1 cellular context compared by ENCODE assay signal in the genomic region with DNA sequence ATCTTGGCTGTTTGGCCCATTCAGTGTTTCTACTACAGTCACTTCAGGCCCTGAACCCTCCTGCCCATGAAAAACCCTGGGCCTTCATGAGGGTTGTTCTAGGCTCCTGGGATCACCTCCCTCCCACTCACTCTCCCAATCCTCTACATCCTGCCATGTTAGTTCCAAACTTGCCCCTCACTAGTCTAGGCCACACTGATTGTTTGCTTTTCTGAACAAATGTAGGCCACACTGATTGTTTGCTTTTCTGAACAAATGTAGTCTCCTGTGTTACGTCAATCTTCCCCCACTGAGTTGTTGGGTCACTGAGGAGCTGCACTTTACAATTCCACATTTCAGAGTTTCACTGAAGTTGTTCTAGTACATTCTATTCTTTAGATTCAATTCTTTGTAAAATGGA.
TF ChIP-seq lines count a peak whose summit lies in the region.

No MANE protein-coding gene starts in this region.

TF ChIP-seq in HepG2, 621 proteins besides CTCF, POLR2A, EP300 and RAD21 (continued from another document):
- TF ChIP-seq, protein P1, sequence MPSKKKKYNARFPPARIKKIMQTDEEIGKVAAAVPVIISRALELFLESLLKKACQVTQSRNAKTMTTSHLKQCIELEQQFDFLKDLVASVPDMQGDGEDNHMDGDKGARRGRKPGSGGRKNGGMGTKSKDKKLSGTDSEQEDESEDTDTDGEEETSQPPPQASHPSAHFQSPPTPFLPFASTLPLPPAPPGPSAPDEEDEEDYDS (CRISPR knock-in tag; IDR thresholded peaks at IDR 0.05) = peak; percentile 28; the same call in 1 of the 2 replicates
- TF ChIP-seq TARDBP (CRISPR knock-in tag; IDR thresholded peaks at IDR 0.05) = no peak
- TF ChIP-seq BCL6 (CRISPR knock-in tag; IDR thresholded peaks at IDR 0.05) = peak; percentile 40; the same call in 1 of the 2 replicates
- TF ChIP-seq PRPF4 (IDR thresholded peaks at IDR 0.05; ENCODE audit: low read depth, low read length, poor library complexity, severe bottlenecking) = no peak
- TF ChIP-seq NFE2 (CRISPR knock-in tag; IDR thresholded peaks at IDR 0.05) = no peak
- TF ChIP-seq RBM22 (optimal IDR thresholded peaks at IDR 0.05; ENCODE audit: low read length) = peak; percentile 42
- TF ChIP-seq KDM3A (CRISPR knock-in tag; IDR thresholded peaks at IDR 0.05; ENCODE audit: low read depth) = no peak
- no peak for TF ChIP-seq ZSCAN22 (CRISPR knock-in tag; IDR thresholded peaks at IDR 0.05)
- no peak for TF ChIP-seq ZNF788 (CRISPR knock-in tag; IDR thresholded peaks at IDR 0.05; ENCODE audit: borderline replicate concordance)
- TF ChIP-seq ZFP82 (CRISPR knock-in tag; IDR thresholded peaks at IDR 0.05; ENCODE audit: borderline replicate concordance) = no peak
- peak; percentile 41; the same call in 1 of the 2 replicates for TF ChIP-seq POLR2G (IDR thresholded peaks at IDR 0.05; ENCODE audit: low read depth, low read length)
- no peak for TF ChIP-seq U2AF1 (optimal IDR thresholded peaks at IDR 0.05; ENCODE audit: low read depth, low read length)
- peak; percentile 76; the same call in 1 of the 2 replicates for TF ChIP-seq HMG20A (CRISPR knock-in tag; IDR thresholded peaks at IDR 0.05; ENCODE audit: borderline replicate concordance)
- TF ChIP-seq, protein P2, sequence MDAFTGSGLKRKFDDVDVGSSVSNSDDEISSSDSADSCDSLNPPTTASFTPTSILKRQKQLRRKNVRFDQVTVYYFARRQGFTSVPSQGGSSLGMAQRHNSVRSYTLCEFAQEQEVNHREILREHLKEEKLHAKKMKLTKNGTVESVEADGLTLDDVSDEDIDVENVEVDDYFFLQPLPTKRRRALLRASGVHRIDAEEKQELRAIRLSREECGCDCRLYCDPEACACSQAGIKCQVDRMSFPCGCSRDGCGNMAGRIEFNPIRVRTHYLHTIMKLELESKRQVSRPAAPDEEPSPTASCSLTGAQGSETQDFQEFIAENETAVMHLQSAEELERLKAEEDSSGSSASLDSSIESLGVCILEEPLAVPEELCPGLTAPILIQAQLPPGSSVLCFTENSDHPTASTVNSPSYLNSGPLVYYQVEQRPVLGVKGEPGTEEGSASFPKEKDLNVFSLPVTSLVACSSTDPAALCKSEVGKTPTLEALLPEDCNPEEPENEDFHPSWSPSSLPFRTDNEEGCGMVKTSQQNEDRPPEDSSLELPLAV (CRISPR knock-in tag; conservative IDR thresholded peaks at IDR 0.05; ENCODE audit: low read depth) = no peak
- no peak for TF ChIP-seq CCAR2 (optimal IDR thresholded peaks at IDR 0.05; ENCODE audit: low read depth, low read length)
- no peak for TF ChIP-seq ZNF124 (CRISPR knock-in tag; IDR thresholded peaks at IDR 0.05)
- 0 out of 2 replicates have a peak, but pooled peaks have one; percentile 67 for TF ChIP-seq ZSCAN29 (CRISPR knock-in tag; conservative IDR thresholded peaks at IDR 0.05)
- TF ChIP-seq, protein P3, sequence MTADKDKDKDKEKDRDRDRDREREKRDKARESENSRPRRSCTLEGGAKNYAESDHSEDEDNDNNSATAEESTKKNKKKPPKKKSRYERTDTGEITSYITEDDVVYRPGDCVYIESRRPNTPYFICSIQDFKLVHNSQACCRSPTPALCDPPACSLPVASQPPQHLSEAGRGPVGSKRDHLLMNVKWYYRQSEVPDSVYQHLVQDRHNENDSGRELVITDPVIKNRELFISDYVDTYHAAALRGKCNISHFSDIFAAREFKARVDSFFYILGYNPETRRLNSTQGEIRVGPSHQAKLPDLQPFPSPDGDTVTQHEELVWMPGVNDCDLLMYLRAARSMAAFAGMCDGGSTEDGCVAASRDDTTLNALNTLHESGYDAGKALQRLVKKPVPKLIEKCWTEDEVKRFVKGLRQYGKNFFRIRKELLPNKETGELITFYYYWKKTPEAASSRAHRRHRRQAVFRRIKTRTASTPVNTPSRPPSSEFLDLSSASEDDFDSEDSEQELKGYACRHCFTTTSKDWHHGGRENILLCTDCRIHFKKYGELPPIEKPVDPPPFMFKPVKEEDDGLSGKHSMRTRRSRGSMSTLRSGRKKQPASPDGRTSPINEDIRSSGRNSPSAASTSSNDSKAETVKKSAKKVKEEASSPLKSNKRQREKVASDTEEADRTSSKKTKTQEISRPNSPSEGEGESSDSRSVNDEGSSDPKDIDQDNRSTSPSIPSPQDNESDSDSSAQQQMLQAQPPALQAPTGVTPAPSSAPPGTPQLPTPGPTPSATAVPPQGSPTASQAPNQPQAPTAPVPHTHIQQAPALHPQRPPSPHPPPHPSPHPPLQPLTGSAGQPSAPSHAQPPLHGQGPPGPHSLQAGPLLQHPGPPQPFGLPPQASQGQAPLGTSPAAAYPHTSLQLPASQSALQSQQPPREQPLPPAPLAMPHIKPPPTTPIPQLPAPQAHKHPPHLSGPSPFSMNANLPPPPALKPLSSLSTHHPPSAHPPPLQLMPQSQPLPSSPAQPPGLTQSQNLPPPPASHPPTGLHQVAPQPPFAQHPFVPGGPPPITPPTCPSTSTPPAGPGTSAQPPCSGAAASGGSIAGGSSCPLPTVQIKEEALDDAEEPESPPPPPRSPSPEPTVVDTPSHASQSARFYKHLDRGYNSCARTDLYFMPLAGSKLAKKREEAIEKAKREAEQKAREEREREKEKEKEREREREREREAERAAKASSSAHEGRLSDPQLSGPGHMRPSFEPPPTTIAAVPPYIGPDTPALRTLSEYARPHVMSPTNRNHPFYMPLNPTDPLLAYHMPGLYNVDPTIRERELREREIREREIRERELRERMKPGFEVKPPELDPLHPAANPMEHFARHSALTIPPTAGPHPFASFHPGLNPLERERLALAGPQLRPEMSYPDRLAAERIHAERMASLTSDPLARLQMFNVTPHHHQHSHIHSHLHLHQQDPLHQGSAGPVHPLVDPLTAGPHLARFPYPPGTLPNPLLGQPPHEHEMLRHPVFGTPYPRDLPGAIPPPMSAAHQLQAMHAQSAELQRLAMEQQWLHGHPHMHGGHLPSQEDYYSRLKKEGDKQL (CRISPR knock-in tag; IDR thresholded peaks at IDR 0.05; ENCODE audit: low read depth) = no peak
- TF ChIP-seq SALL2 (CRISPR knock-in tag; IDR thresholded peaks at IDR 0.05) = no peak
- no peak for TF ChIP-seq ASH2L (IDR thresholded peaks at IDR 0.05; ENCODE audit: insufficient read length, low read depth, low read length)
- TF ChIP-seq POGZ (CRISPR knock-in tag; IDR thresholded peaks at IDR 0.05) = peak; percentile 86
- no peak for TF ChIP-seq HNRNPUL1 (IDR thresholded peaks at IDR 0.05; ENCODE audit: low read depth, low read length)
- TF ChIP-seq, protein P4, sequence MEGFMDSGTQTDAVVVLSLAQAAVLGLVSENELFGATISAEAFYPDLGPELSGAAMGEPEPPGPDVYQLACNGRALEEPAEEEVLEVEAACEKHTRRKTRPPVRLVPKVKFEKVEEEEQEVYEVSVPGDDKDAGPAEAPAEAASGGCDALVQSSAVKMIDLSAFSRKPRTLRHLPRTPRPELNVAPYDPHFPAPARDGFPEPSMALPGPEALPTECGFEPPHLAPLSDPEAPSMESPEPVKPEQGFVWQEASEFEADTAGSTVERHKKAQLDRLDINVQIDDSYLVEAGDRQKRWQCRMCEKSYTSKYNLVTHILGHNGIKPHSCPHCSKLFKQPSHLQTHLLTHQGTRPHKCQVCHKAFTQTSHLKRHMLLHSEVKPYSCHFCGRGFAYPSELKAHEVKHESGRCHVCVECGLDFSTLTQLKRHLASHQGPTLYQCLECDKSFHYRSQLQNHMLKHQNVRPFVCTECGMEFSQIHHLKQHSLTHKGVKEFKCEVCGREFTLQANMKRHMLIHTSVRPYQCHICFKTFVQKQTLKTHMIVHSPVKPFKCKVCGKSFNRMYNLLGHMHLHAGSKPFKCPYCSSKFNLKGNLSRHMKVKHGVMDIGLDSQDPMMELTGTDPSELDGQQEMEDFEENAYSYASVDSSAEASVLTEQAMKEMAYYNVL (CRISPR knock-in tag; IDR thresholded peaks at IDR 0.05; ENCODE audit: borderline replicate concordance) = peak; percentile 85; the same call in 1 of the 2 replicates
- no peak for TF ChIP-seq SMARCC2 (IDR thresholded peaks at IDR 0.05)
- no peak for TF ChIP-seq NR3C1 (CRISPR knock-in tag; IDR thresholded peaks at IDR 0.05)
- TF ChIP-seq SMC3 (IDR thresholded peaks at IDR 0.05; ENCODE audit: low read length) = no peak
- TF ChIP-seq, protein P5, sequence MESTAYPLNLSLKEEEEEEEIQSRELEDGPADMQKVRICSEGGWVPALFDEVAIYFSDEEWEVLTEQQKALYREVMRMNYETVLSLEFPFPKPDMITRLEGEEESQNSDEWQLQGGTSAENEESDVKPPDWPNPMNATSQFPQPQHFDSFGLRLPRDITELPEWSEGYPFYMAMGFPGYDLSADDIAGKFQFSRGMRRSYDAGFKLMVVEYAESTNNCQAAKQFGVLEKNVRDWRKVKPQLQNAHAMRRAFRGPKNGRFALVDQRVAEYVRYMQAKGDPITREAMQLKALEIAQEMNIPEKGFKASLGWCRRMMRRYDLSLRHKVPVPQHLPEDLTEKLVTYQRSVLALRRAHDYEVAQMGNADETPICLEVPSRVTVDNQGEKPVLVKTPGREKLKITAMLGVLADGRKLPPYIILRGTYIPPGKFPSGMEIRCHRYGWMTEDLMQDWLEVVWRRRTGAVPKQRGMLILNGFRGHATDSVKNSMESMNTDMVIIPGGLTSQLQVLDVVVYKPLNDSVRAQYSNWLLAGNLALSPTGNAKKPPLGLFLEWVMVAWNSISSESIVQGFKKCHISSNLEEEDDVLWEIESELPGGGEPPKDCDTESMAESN (CRISPR knock-in tag; conservative IDR thresholded peaks at IDR 0.05) = no peak
- TF ChIP-seq THAP11 (CRISPR knock-in tag; IDR thresholded peaks at IDR 0.05) = 0 out of 2 replicates have a peak, but pooled peaks have one; percentile 32
- no peak for TF ChIP-seq ZNF652 (CRISPR knock-in tag; IDR thresholded peaks at IDR 0.05; ENCODE audit: borderline replicate concordance, low read depth)
- TF ChIP-seq KAT8 (CRISPR knock-in tag; IDR thresholded peaks at IDR 0.05) = peak; percentile 57; the same call in 1 of the 2 replicates
- peak; percentile 64; the same call in 1 of the 2 replicates for TF ChIP-seq HDAC2 (CRISPR knock-in tag; IDR thresholded peaks at IDR 0.05)
- TF ChIP-seq PHF21A (CRISPR knock-in tag; IDR thresholded peaks at IDR 0.05) = 0 out of 2 replicates have a peak, but pooled peaks have one; percentile 38
- no peak for TF ChIP-seq CREB1 (IDR thresholded peaks at IDR 0.05)
- TF ChIP-seq CREB1 (CRISPR knock-in tag; IDR thresholded peaks at IDR 0.05) = peak; percentile 54
- TF ChIP-seq ZNF792 (CRISPR knock-in tag; IDR thresholded peaks at IDR 0.05) = 0 out of 2 replicates have a peak, but pooled peaks have one; percentile 58
- TF ChIP-seq KLF13 (CRISPR knock-in tag; IDR thresholded peaks at IDR 0.05) = no peak
- no peak for TF ChIP-seq ZNF3 (CRISPR knock-in tag; IDR thresholded peaks at IDR 0.05)
- TF ChIP-seq ZNF24 (IDR thresholded peaks at IDR 0.05) = peak; percentile 94
- TF ChIP-seq LCORL (IDR thresholded peaks at IDR 0.05) = no peak
- 0 out of 2 replicates have a peak, but pooled peaks have one; percentile 16 for TF ChIP-seq LCORL (CRISPR knock-in tag; IDR thresholded peaks at IDR 0.05)
- TF ChIP-seq ZNF317 (CRISPR knock-in tag; IDR thresholded peaks at IDR 0.05) = 0 out of 2 replicates have a peak, but pooled peaks have one; percentile 43
- peak; percentile 73; the same call in 1 of the 2 replicates for TF ChIP-seq ZSCAN9 (CRISPR knock-in tag; IDR thresholded peaks at IDR 0.05; ENCODE audit: borderline replicate concordance)
- TF ChIP-seq, protein P6, sequence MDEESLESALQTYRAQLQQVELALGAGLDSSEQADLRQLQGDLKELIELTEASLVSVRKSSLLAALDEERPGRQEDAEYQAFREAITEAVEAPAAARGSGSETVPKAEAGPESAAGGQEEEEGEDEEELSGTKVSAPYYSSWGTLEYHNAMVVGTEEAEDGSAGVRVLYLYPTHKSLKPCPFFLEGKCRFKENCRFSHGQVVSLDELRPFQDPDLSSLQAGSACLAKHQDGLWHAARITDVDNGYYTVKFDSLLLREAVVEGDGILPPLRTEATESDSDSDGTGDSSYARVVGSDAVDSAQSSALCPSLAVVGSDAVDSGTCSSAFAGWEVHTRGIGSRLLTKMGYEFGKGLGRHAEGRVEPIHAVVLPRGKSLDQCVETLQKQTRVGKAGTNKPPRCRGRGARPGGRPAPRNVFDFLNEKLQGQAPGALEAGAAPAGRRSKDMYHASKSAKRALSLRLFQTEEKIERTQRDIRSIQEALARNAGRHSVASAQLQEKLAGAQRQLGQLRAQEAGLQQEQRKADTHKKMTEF (CRISPR knock-in tag; IDR thresholded peaks at IDR 0.05) = 0 out of 2 replicates have a peak, but pooled peaks have one; percentile 46
